8 cellular contexts compared by ENCODE assay signal in genomic region chr9:2620876-2621677, GRCh38. TPM values are rescaled to one million over a fixed set of nuclear protein-coding genes. Genes with fewer than 3 reads are reported as not detected.
A peak's percentile ranks its signal among the peaks of the same experiment; 100 is the strongest.
DNase-seq lines count a peak whose midpoint lies in the region; ATAC-seq and TF ChIP-seq lines count a peak whose summit lies in the region.

No MANE protein-coding gene starts in this region.

- peaks cover 69 to 73% of the 10 kb centered on the region in 2 donors for H3K27me3 Mint-ChIP-seq in stimulated activated naive B cell treated with anti-CD40 and anti-IgM and Interleukin-4, amounts not matched to agents 10 μg/mL and 1 μg/mL and 100 μg/mL, for 72 hours

- peaks cover 0 to 4% of the 10 kb centered on the region in 2 donors for H3K9me3 Mint-ChIP-seq in stimulated activated naive B cell treated with anti-CD40 and anti-IgM and Interleukin-4, amounts not matched to agents 10 μg/mL and 1 μg/mL and 100 μg/mL, for 72 hours

- peaks cover 2 to 3% of the 10 kb centered on the region in 2 donors for H3K36me3 Mint-ChIP-seq in stimulated activated naive B cell treated with anti-CD40 and anti-IgM and Interleukin-4, amounts not matched to agents 10 μg/mL and 1 μg/mL and 100 μg/mL, for 72 hours

- DNase-seq in AML-193 (lab: John Stamatoyannopoulos, UW) (peak; percentile 65 to 77), NCI-H526 treated with DMSO at 0.1 percent for 48 hours (lab: John Stamatoyannopoulos, UW) (peak; percentile 73), erythroblast (lab: John Stamatoyannopoulos, UW) (peak; percentile 26 to 46), mucosa of gallbladder (ENCODE audit: low spot score) (peak; percentile 76)
- peak; percentile 24 for DNase-seq in activated CD8-positive, alpha-beta memory T cell treated with anti-CD3 and anti-CD28 coated beads, Interleukin-2, amount 50 U/mL, for 4 hours
- DNase-seq in stimulated activated naive B cell treated with anti-CD40 and anti-IgM and Interleukin-4, amounts not matched to agents 10 μg/mL and 1 μg/mL and 100 μg/mL, for 72 hours, result peak; percentile 1

- peak overlapping the region; percentile 78 to 81 for H3K4me3 Mint-ChIP-seq in stimulated activated naive B cell treated with anti-CD40 and anti-IgM and Interleukin-4, amounts not matched to agents 10 μg/mL and 1 μg/mL and 100 μg/mL, for 72 hours

- H3K27ac Mint-ChIP-seq in stimulated activated naive B cell treated with anti-CD40 and anti-IgM and Interleukin-4, amounts not matched to agents 10 μg/mL and 1 μg/mL and 100 μg/mL, for 72 hours, result no peak overlapping the region

- H3K4me1 Mint-ChIP-seq in stimulated activated naive B cell treated with anti-CD40 and anti-IgM and Interleukin-4, amounts not matched to agents 10 μg/mL and 1 μg/mL and 100 μg/mL, for 72 hours, result peaks cover 10 to 23% of the 10 kb centered on the region in 2 donors

- ATAC-seq in GM19372 (IDR thresholded peaks at IDR 0.05; ENCODE audit: low read depth, unreplicated experiment) (peak; percentile 23), HG03460 (IDR thresholded peaks at IDR 0.05; ENCODE audit: unreplicated experiment) (peak; percentile 29)
- ATAC-seq in stimulated activated naive B cell treated with anti-CD40 and anti-IgM and Interleukin-4, amounts not matched to agents 10 μg/mL and 1 μg/mL and 100 μg/mL, for 72 hours (replicated peaks), result peak; percentile 46 to 50

- TF ChIP-seq POLR2A in erythroblast (IDR thresholded peaks at IDR 0.05; ENCODE audit: low read length), result no peak

RNA-seq across cellular contexts. Expression of gene VLDLR, which starts 0.5 kb away (rescaled TPM):
- total RNA-seq in mucosa of gallbladder, result 23.8 TPM

Comparison
In these comparisons a context has a peak if more than half of its experiments do, and no peak if none do; other contexts are left out.
1. Peak in every context shown above with its lines: DNase-seq and ATAC-seq.
2. DNase-seq: peak in every context shown above with its lines; median percentile 76 in mucosa of gallbladder; 73 in NCI-H526 treated with DMSO at 0.1 percent for 48 hours; 71 in AML-193; 36 in erythroblast; 24 in activated CD8-positive, alpha-beta memory T cell treated with anti-CD3 and anti-CD28 coated beads, Interleukin-2, amount 50 U/mL, for 4 hours; 1 in stimulated activated naive B cell treated with anti-CD40 and anti-IgM and Interleukin-4, amounts not matched to agents 10 μg/mL and 1 μg/mL and 100 μg/mL, for 72 hours.